8 cellular contexts compared by ENCODE assay signal in genomic region chr1:22005261-22006149, GRCh38. TPM values are rescaled to one million over a fixed set of nuclear protein-coding genes. Genes with fewer than 3 reads are reported as not detected.
DNase-seq lines count a peak whose midpoint lies in the region; ATAC-seq lines count a peak whose summit lies in the region.
"Not testable (repeated sequence)": the region's sequence is repeated elsewhere in the genome, so short reads cannot be mapped to it uniquely, and the experiment has no call there.
"Had no signal": no experiment of that assay in that cellular context is flagged by ENCODE, and none has a peak within 500 bp of the region (broad histone marks: within the 10 kb centered on the region; RNA-seq: fewer than 3 reads in every experiment).

No MANE protein-coding gene starts in this region.

- peak; percentile 86 for ATAC-seq in activated T-helper 17 cell treated with anti-CD3 and anti-CD28 coated beads, Interleukin-2, amount 50 U/mL, for 72 hours (replicated peaks)
- ATAC-seq in effector memory CD8-positive, alpha-beta T cell (replicated peaks), result peak; percentile 51

- peak; percentile 49 for DNase-seq in ELR (ENCODE audit: low read depth)
- peak; percentile 40 for DNase-seq in MG63
- peak; percentile 16 for DNase-seq in RPMI7951 (ENCODE audit: low read depth)
- peak in 2 of 3 experiments; percentile 11 to 27 for DNase-seq in effector memory CD8-positive, alpha-beta T cell
- peak; percentile 42 for DNase-seq in iris pigment epithelial cell (ENCODE audit: low read depth)
- DNase-seq in posterior vena cava (ENCODE audit: low spot score), result peak; percentile 25

- intact Hi-C loops in posterior vena cava (cut with DNase I), result not testable (repeated sequence)

- H3K4me1 Mint-ChIP-seq in activated T-helper 17 cell treated with anti-CD3 and anti-CD28 coated beads, Interleukin-2, amount 50 U/mL, for 72 hours; effector memory CD8-positive, alpha-beta T cell (ENCODE audit: low read depth in 2 of 2): not testable (repeated sequence)

- H3K27me3 ChIP-seq in MG63, result not testable (repeated sequence)

- not testable (repeated sequence) for H3K4me3 ChIP-seq in MG63

- H3K4me3 Mint-ChIP-seq in activated T-helper 17 cell treated with anti-CD3 and anti-CD28 coated beads, Interleukin-2, amount 50 U/mL, for 72 hours; effector memory CD8-positive, alpha-beta T cell: not testable (repeated sequence)

- H3K27me3 Mint-ChIP-seq in activated T-helper 17 cell treated with anti-CD3 and anti-CD28 coated beads, Interleukin-2, amount 50 U/mL, for 72 hours; effector memory CD8-positive, alpha-beta T cell: not testable (repeated sequence)

- H3K9me3 Mint-ChIP-seq in activated T-helper 17 cell treated with anti-CD3 and anti-CD28 coated beads, Interleukin-2, amount 50 U/mL, for 72 hours; effector memory CD8-positive, alpha-beta T cell: not testable (repeated sequence)

- not testable (repeated sequence) for H3K36me3 Mint-ChIP-seq in activated T-helper 17 cell treated with anti-CD3 and anti-CD28 coated beads, Interleukin-2, amount 50 U/mL, for 72 hours (ENCODE audit: low read depth); effector memory CD8-positive, alpha-beta T cell (ENCODE audit: insufficient read depth)

- H3K36me3 ChIP-seq in MG63, result not testable (repeated sequence)

- not testable (repeated sequence) for H3K9me3 ChIP-seq in MG63

- not testable (repeated sequence) for H3K27ac Mint-ChIP-seq in activated T-helper 17 cell treated with anti-CD3 and anti-CD28 coated beads, Interleukin-2, amount 50 U/mL, for 72 hours; effector memory CD8-positive, alpha-beta T cell

RNA-seq across cellular contexts. Expression of gene CELA3A, which starts 4.0 kb away (rescaled TPM):
- not detected in 2 replicates for total RNA-seq in MG63 (2014; rRNA removed; shearing (Covaris generic); ENCODE audit: low replicate concordance)
- total RNA-seq in RPMI7951 (2014; rRNA removed; shearing (Covaris generic)), result not detected in 2 replicates
- total RNA-seq in activated T-helper 17 cell treated with anti-CD3 and anti-CD28 coated beads, Interleukin-2, amount 50 U/mL, for 72 hours, result not detected
- total RNA-seq in posterior vena cava, result 1 to 10 TPM in 1 of 2 donors, not detected in 1; 7.6 TPM
- total RNA-seq: vagina had no signal

RNA-seq across cellular contexts. Expression of gene CELA3B, which starts 28.7 kb away (rescaled TPM):
- not detected in 2 replicates for total RNA-seq in MG63 (2014; rRNA removed; shearing (Covaris generic); ENCODE audit: low replicate concordance)
- not detected in 2 replicates for total RNA-seq in RPMI7951 (2014; rRNA removed; shearing (Covaris generic))
- total RNA-seq in activated T-helper 17 cell treated with anti-CD3 and anti-CD28 coated beads, Interleukin-2, amount 50 U/mL, for 72 hours, result not detected
- total RNA-seq in posterior vena cava, result 1 to 10 TPM in 1 of 2 donors, not detected in 1; 2.5 TPM
- total RNA-seq: vagina had no signal

RNA-seq across cellular contexts. Expression of gene CDC42, which starts 47.0 kb away (rescaled TPM):
- total RNA-seq in MG63 (2014; rRNA removed; shearing (Covaris generic); ENCODE audit: low replicate concordance), result 317 and 378 TPM in 2 replicates
- 554 and 659 TPM in 2 replicates for total RNA-seq in RPMI7951 (2014; rRNA removed; shearing (Covaris generic))
- total RNA-seq in activated T-helper 17 cell treated with anti-CD3 and anti-CD28 coated beads, Interleukin-2, amount 50 U/mL, for 72 hours, result 100 to 1,000 TPM; 243 to 264 TPM
- 100 to 1,000 TPM; 214 to 262 TPM for total RNA-seq in posterior vena cava
